17 cellular contexts compared by ENCODE assay signal in genomic region chrX:11386812-11387211, GRCh38.
DNase-seq lines count a peak whose midpoint lies in the region; ATAC-seq and TF ChIP-seq lines count a peak whose summit lies in the region.
"Had no signal": no experiment of that assay in that cellular context is flagged by ENCODE, and none has a peak within 500 bp of the region (broad histone marks: within the 10 kb centered on the region; RNA-seq: fewer than 3 reads in every experiment).

No MANE protein-coding gene starts in this region.

- H3K4me3 Mint-ChIP-seq in MCF 10A (ENCODE audit: unreplicated experiment): no peak overlapping the region
- no peak overlapping the region for H3K4me3 Mint-ChIP-seq in chondrocyte (ENCODE audit: unreplicated experiment)
- H3K4me3 Mint-ChIP-seq in type B pancreatic cell: no peak overlapping the region
- H3K4me3 Mint-ChIP-seq: GM23338 had no signal

- WGBS in mammary epithelial cell (ENCODE audit: low coverage, missing lambda C conversion rate): 83% methylated on average over 3 of the region's 3 CpGs

- dilution Hi-C loops in mammary epithelial cell (cut with HindIII; ENCODE audit: low sequenced_read_pairs): no loop called here

- peak overlapping the region; percentile 90 for H3K27ac Mint-ChIP-seq in MCF 10A (ENCODE audit: low read depth, unreplicated experiment)
- H3K27ac Mint-ChIP-seq in chondrocyte (ENCODE audit: unreplicated experiment): peak overlapping the region; percentile 41
- peak overlapping the region; percentile 93 for H3K27ac Mint-ChIP-seq in type B pancreatic cell
- H3K27ac Mint-ChIP-seq: GM23338 had no signal

- no peak for DNase-seq in MCF 10A (ENCODE audit: unreplicated experiment)
- no peak for DNase-seq in mammary epithelial cell
- no peak for DNase-seq in chondrocyte (ENCODE audit: low spot score)
- DNase-seq in sciatic nerve (ENCODE audit: low spot score): no peak
- DNase-seq in type B pancreatic cell (ENCODE audit: extremely low spot score, unreplicated experiment): no peak
- no peak for DNase-seq in MM.1S
- no peak for DNase-seq in DMS53 treated with DMSO at 0.1 percent for 48 hours (lab: John Stamatoyannopoulos, UW; ENCODE audit: unreplicated experiment)
- DNase-seq: 8988T, COR-L47, DMS53, NCI-H1092, NCI-H1694, NCI-H345, SHP77 treated with DMSO at 0.1 percent for 48 hours had no signal

- H3K4me1 Mint-ChIP-seq in MCF 10A (ENCODE audit: insufficient read depth, unreplicated experiment) (peaks cover 14% of the 10 kb centered on the region), chondrocyte (ENCODE audit: low read depth) (peaks cover 13% of the 10 kb centered on the region), type B pancreatic cell (ENCODE audit: unreplicated experiment) (peaks cover 5% of the 10 kb centered on the region)
- H3K4me1 Mint-ChIP-seq: GM23338 had no signal

- H3K9me3 Mint-ChIP-seq in MCF 10A (ENCODE audit: unreplicated experiment) (no peaks in the 10 kb centered on the region), chondrocyte (ENCODE audit: low read depth) (peaks cover 18% of the 10 kb centered on the region), type B pancreatic cell (peaks cover 11% of the 10 kb centered on the region)
- H3K9me3 Mint-ChIP-seq: GM23338 had no signal

- BruUV-seq in MCF 10A (replicated peaks; lab: Mats Ljungman, UMichigan) (no TSS peak), mammary epithelial cell (replicated peaks; lab: Mats Ljungman, UMichigan) (no TSS peak)

- intact Hi-C loops in MCF 10A (cut with micrococcal nuclease): loop anchor here (10.0 kb wide), 1 partner anchor 88 kb away; no protein-coding TSS in a partner anchor
- intact Hi-C loops in mammary epithelial cell (cut with micrococcal nuclease): loop anchor here (10.0 kb wide), 1 partner anchor 388 kb away; no protein-coding TSS in a partner anchor
- intact Hi-C loops in sciatic nerve (cut with DNase I): no loop called here

- H2AFZ ChIP-seq in mammary epithelial cell (ENCODE audit: low read depth, low read length) (no peak overlapping the region), MM.1S (ENCODE audit: low read length) (no peak overlapping the region)
- H2AFZ ChIP-seq: GM23338 had no signal

- H3K4me3 ChIP-seq in mammary epithelial cell (replicated peaks in 1 of 3; ENCODE audit: insufficient read depth in 1 of 3, low read depth in 2 of 3, low read length in 3 of 3) (no peak overlapping the region), MM.1S (ENCODE audit: low read length) (no peak overlapping the region)
- H3K4me3 ChIP-seq: GM12878, GM23338 had no signal

- no peaks in the 10 kb centered on the region for H3K9me3 ChIP-seq in mammary epithelial cell (replicated peaks; ENCODE audit: insufficient read depth, low read length)
- H3K9me3 ChIP-seq in MM.1S (replicated peaks; ENCODE audit: insufficient read depth, low read length): no peaks in the 10 kb centered on the region

- H3K27ac ChIP-seq in mammary epithelial cell (ENCODE audit: insufficient read depth, low read depth, low read length) (no peak overlapping the region), MM.1S (ENCODE audit: low read length) (no peak overlapping the region)

- H3K27me3 ChIP-seq in mammary epithelial cell (ENCODE audit: insufficient read depth, low read length) (no peaks in the 10 kb centered on the region), MM.1S (replicated peaks; ENCODE audit: insufficient read depth, low read length) (no peaks in the 10 kb centered on the region)

- H4K20me1 ChIP-seq in mammary epithelial cell (ENCODE audit: insufficient read depth, low read length): no peaks in the 10 kb centered on the region
- H4K20me1 ChIP-seq in MM.1S (ENCODE audit: insufficient read depth, low read length): no peaks in the 10 kb centered on the region

- H3K36me3 ChIP-seq in mammary epithelial cell (ENCODE audit: insufficient read depth, low read length) (no peaks in the 10 kb centered on the region), MM.1S (replicated peaks; ENCODE audit: insufficient read depth, low read length) (no peaks in the 10 kb centered on the region)

- H3K36me3 Mint-ChIP-seq in MCF 10A (ENCODE audit: insufficient read depth, unreplicated experiment) (no peaks in the 10 kb centered on the region), chondrocyte (ENCODE audit: low read depth) (no peaks in the 10 kb centered on the region), type B pancreatic cell (no peaks in the 10 kb centered on the region)

- in situ Hi-C loops in mammary epithelial cell (cut with MboI; ENCODE audit: low sequenced_read_pairs in 2 of 2): no loop called here

- H3K79me2 ChIP-seq in mammary epithelial cell (ENCODE audit: insufficient read depth, low read length) (no peaks in the 10 kb centered on the region), MM.1S (ENCODE audit: low read length) (peaks cover 67% of the 10 kb centered on the region)

- no peaks in the 10 kb centered on the region for H3F3A ChIP-seq in MM.1S (ENCODE audit: insufficient read depth, low read length)

- H3K4me2 ChIP-seq in mammary epithelial cell (ENCODE audit: insufficient read depth, low read depth, low read length): no peak overlapping the region
- no peak overlapping the region for H3K4me2 ChIP-seq in MM.1S (ENCODE audit: low read depth, low read length)
- H3K4me2 ChIP-seq: GM23338 had no signal

- H3K27me3 Mint-ChIP-seq in MCF 10A (ENCODE audit: insufficient read depth, unreplicated experiment) (no peaks in the 10 kb centered on the region), chondrocyte (ENCODE audit: low read depth) (no peaks in the 10 kb centered on the region), type B pancreatic cell (no peaks in the 10 kb centered on the region)

- POLR2A ChIA-PET in MCF 10A (lab: Yijun Ruan, JAX): interaction anchor here (1.0 to 1.3 kb wide), 2 partner anchors 12 to 144 kb away, joined by 3 to 4 read pairs; no protein-coding TSS in a partner anchor

- no peaks in the 10 kb centered on the region for H3K9me2 ChIP-seq in MM.1S (replicated peaks; ENCODE audit: insufficient read depth, low read length)

- CTCF ChIA-PET in MCF 10A (lab: Yijun Ruan, JAX): interaction anchor here (0.7 to 1.1 kb wide), 2 partner anchors 75 to 145 kb away, joined by 3 read pairs; no protein-coding TSS in a partner anchor
- CTCF ChIA-PET in mammary epithelial cell (lab: Charles Lee; ENCODE audit: low non-redundant PET): interaction anchor here (0.7 kb wide), 1 partner anchor 179 kb away, joined by 4 read pairs; no protein-coding TSS in a partner anchor

- no peak overlapping the region for H3K9ac ChIP-seq in mammary epithelial cell (ENCODE audit: insufficient read depth, low read length)
- H3K9ac ChIP-seq in MM.1S (ENCODE audit: low read length): no peak overlapping the region

- ATAC-seq in sciatic nerve: peak; percentile 73
- no peak for ATAC-seq in GM18907 (IDR thresholded peaks at IDR 0.05; ENCODE audit: unreplicated experiment)
- ATAC-seq: GM23338 had no signal

- H3K4me1 ChIP-seq in mammary epithelial cell (ENCODE audit: insufficient read depth, low read length) (no peaks in the 10 kb centered on the region), MM.1S (ENCODE audit: low read length) (no peaks in the 10 kb centered on the region)

- TF ChIP-seq CTCF in MCF 10A (IDR thresholded peaks at IDR 0.05; ENCODE audit: unreplicated experiment) (no peak), mammary epithelial cell (conservative IDR thresholded peaks at IDR 0.05 in 1 of 2, IDR thresholded peaks at IDR 0.05 in 1 of 2; ENCODE audit: extremely low read depth in 1 of 2, insufficient read depth in 1 of 2, low read depth in 1 of 2, low read length in 2 of 2) (no peak), chondrocyte (IDR thresholded peaks at IDR 0.05) (no peak), type B pancreatic cell (conservative IDR thresholded peaks at IDR 0.05) (no peak), MM.1S (IDR thresholded peaks at IDR 0.05; ENCODE audit: low read length) (no peak)

Comparison
In these comparisons a context has a peak if more than half of its experiments do, and no peak if none do; other contexts are left out.
1. H3K27ac Mint-ChIP-seq: peak in every context shown above with its lines; median percentile 93 in type B pancreatic cell; 90 in MCF 10A; 41 in chondrocyte.